8 cellular contexts compared by ENCODE assay signal in the genomic region with DNA sequence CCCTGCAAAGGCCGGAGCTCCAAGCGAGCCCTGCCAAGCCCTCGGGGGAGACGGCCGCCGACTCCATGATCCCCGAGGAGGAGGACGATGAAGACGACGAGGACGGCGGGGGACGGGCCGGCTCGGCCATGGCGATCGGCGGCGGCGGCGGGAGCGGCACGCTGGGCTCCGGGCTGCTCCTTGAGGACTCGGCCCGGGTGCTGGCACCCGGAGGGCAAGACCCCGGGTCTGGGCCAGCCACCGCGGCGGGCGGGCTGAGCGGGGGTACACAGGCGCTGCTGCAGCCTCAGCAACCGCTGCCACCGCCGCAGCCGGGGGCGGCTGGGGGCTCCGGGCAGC. TPM values are rescaled to one million over a fixed set of nuclear protein-coding genes. Genes with fewer than 3 reads are reported as not detected.
DNase-seq lines count a peak whose midpoint lies in the region; ATAC-seq and TF ChIP-seq lines count a peak whose summit lies in the region.
"Not testable (repeated sequence)": the region's sequence is repeated elsewhere in the genome, so short reads cannot be mapped to it uniquely, and the experiment has no call there.

No MANE protein-coding gene starts in this region.

- intact Hi-C loops in left ventricle myocardium inferior (cut with micrococcal nuclease): loop anchor here (10.0 kb wide), 1 partner anchor 94 kb away; no protein-coding TSS in a partner anchor

- not testable (repeated sequence) for ATAC-seq in activated T-helper 17 cell treated with anti-CD3 and anti-CD28 coated beads, Interleukin-2, amount 50 U/mL, for 72 hours (replicated peaks)

- peaks cover 40 to 58% (median 54%) of the 10 kb centered on the region in 10 experiments for H3K4me1 ChIP-seq in BLaER1 treated with 17β-estradiol and CSF1 and Interleukin-3, amounts not matched to agents 10 nM and 100 nM
- H3K4me1 ChIP-seq in ectodermal cell (ENCODE audit: control insufficient read depth, insufficient read depth, low read length): not testable (repeated sequence)
- peaks cover 77% of the 10 kb centered on the region for H3K4me1 ChIP-seq in left ventricle myocardium inferior
- H3K4me1 ChIP-seq in mesodermal cell (ENCODE audit: control insufficient read depth, insufficient read depth, low read length, poor library complexity, severe bottlenecking): peaks cover 16% of the 10 kb centered on the region
- H3K4me1 ChIP-seq in rectal smooth muscle tissue (ENCODE audit: control insufficient read depth, insufficient read depth, low read length): peaks cover 37% of the 10 kb centered on the region
- peaks cover 0 to 46% (median 36%) of the 10 kb centered on the region in 4 donors for H3K4me1 ChIP-seq in tibial nerve

- H3K36me3 ChIP-seq in BLaER1 treated with 17β-estradiol and CSF1 and Interleukin-3, amounts not matched to agents 10 nM and 100 nM: peaks cover under 1 to 13% (median 10%) of the 10 kb centered on the region in 11 experiments; a peak in 12 of 22 replicates
- not testable (repeated sequence) for H3K36me3 ChIP-seq in ectodermal cell (ENCODE audit: control insufficient read depth, insufficient read depth, low read length); left ventricle myocardium inferior; mesodermal cell (ENCODE audit: control insufficient read depth, insufficient read depth, low read length); rectal smooth muscle tissue (ENCODE audit: control insufficient read depth, insufficient read depth, low read length)
- peaks cover 0 to 11% (median 0%) of the 10 kb centered on the region in 3 donors for H3K36me3 ChIP-seq in tibial nerve

- peaks cover 38% of the 10 kb centered on the region for H3K4me1 Mint-ChIP-seq in activated T-helper 17 cell treated with anti-CD3 and anti-CD28 coated beads, Interleukin-2, amount 50 U/mL, for 72 hours

- H4K20me1 ChIP-seq in BLaER1 treated with 17β-estradiol and CSF1 and Interleukin-3, amounts not matched to agents 10 nM and 100 nM: peaks cover 11 to 44% (median 32%) of the 10 kb centered on the region in 11 experiments; a peak in 18 of 22 replicates

- peaks cover 0 to 19% (median 6%) of the 10 kb centered on the region in 11 experiments; a peak in 8 of 22 replicates for H3K27me3 ChIP-seq in BLaER1 treated with 17β-estradiol and CSF1 and Interleukin-3, amounts not matched to agents 10 nM and 100 nM
- H3K27me3 ChIP-seq in ectodermal cell (ENCODE audit: control insufficient read depth, insufficient read depth, low read length, poor library complexity, severe bottlenecking): peaks cover 53% of the 10 kb centered on the region
- not testable (repeated sequence) for H3K27me3 ChIP-seq in left ventricle myocardium inferior (ENCODE audit: low read depth); rectal smooth muscle tissue (ENCODE audit: control insufficient read depth, insufficient read depth, low read length); tibial nerve

- not testable (repeated sequence) for H3K27ac Mint-ChIP-seq in activated T-helper 17 cell treated with anti-CD3 and anti-CD28 coated beads, Interleukin-2, amount 50 U/mL, for 72 hours

- H3K4me2 ChIP-seq in BLaER1 treated with 17β-estradiol and CSF1 and Interleukin-3, amounts not matched to agents 10 nM and 100 nM: peak overlapping the region; percentile 88 to 99 (median 94); a peak in 20 of 22 replicates

- not testable (repeated sequence) for H3K27me3 Mint-ChIP-seq in activated T-helper 17 cell treated with anti-CD3 and anti-CD28 coated beads, Interleukin-2, amount 50 U/mL, for 72 hours

- not testable (repeated sequence) for H3K9me3 ChIP-seq in BLaER1 treated with 17β-estradiol and CSF1 and Interleukin-3, amounts not matched to agents 10 nM and 100 nM (replicated peaks in 1 of 11); ectodermal cell (ENCODE audit: control insufficient read depth, low read length); left ventricle myocardium inferior (replicated peaks); mesodermal cell (ENCODE audit: control insufficient read depth, low read length); tibial nerve

- not testable (repeated sequence) for H3K9me3 Mint-ChIP-seq in activated T-helper 17 cell treated with anti-CD3 and anti-CD28 coated beads, Interleukin-2, amount 50 U/mL, for 72 hours

- peak overlapping the region; percentile 78 to 99 (median 96) for H3K27ac ChIP-seq in BLaER1 treated with 17β-estradiol and CSF1 and Interleukin-3, amounts not matched to agents 10 nM and 100 nM
- not testable (repeated sequence) for H3K27ac ChIP-seq in ectodermal cell (ENCODE audit: insufficient read depth, low read depth, low read length, poor library complexity, severe bottlenecking); mesodermal cell (ENCODE audit: low read depth, low read length, severe bottlenecking)
- H3K27ac ChIP-seq in left ventricle myocardium inferior (replicated peaks) (peak overlapping the region; percentile 98), rectal smooth muscle tissue (ENCODE audit: low read depth, low read length) (peak overlapping the region; percentile 100), tibial nerve (peak overlapping the region; percentile 95 to 100 (median 98))

- TF ChIP-seq CTCF in LNCaP clone FGC (IDR thresholded peaks at IDR 0.05; ENCODE audit: control insufficient read depth, extremely low read depth, insufficient read depth); left ventricle myocardium inferior (IDR thresholded peaks at IDR 0.05; ENCODE audit: borderline replicate concordance); tibial nerve (IDR thresholded peaks at IDR 0.05): not testable (repeated sequence)

- H3K4me3 ChIP-seq in BLaER1 treated with 17β-estradiol and CSF1 and Interleukin-3, amounts not matched to agents 10 nM and 100 nM: peak overlapping the region; percentile 88 to 98 (median 92)
- H3K4me3 ChIP-seq in LNCaP clone FGC (ENCODE audit: low read depth, low read length): peak overlapping the region; percentile 84
- H3K4me3 ChIP-seq in ectodermal cell (ENCODE audit: insufficient read depth, low read depth, low read length): peak overlapping the region; percentile 87
- H3K4me3 ChIP-seq in left ventricle myocardium inferior: peak overlapping the region; percentile 88
- peak overlapping the region; percentile 82 for H3K4me3 ChIP-seq in mesodermal cell (ENCODE audit: extremely low read depth, insufficient read depth, low read length, poor library complexity, severe bottlenecking)
- H3K4me3 ChIP-seq in rectal smooth muscle tissue (ENCODE audit: low read length): peak overlapping the region; percentile 96
- peak overlapping the region; percentile 70 to 97 (median 83) for H3K4me3 ChIP-seq in tibial nerve

- H3K9ac ChIP-seq in BLaER1 treated with 17β-estradiol and CSF1 and Interleukin-3, amounts not matched to agents 10 nM and 100 nM: peak overlapping the region; percentile 90 to 100 (median 96)
- peak overlapping the region; percentile 26 for H3K9ac ChIP-seq in rectal smooth muscle tissue (ENCODE audit: low read length)

- peak overlapping the region; percentile 86 for H3K4me3 Mint-ChIP-seq in activated T-helper 17 cell treated with anti-CD3 and anti-CD28 coated beads, Interleukin-2, amount 50 U/mL, for 72 hours

- not testable (repeated sequence) for TF ChIP-seq EP300 in tibial nerve (IDR thresholded peaks at IDR 0.05)

- peaks cover 47% of the 10 kb centered on the region for H3K36me3 Mint-ChIP-seq in activated T-helper 17 cell treated with anti-CD3 and anti-CD28 coated beads, Interleukin-2, amount 50 U/mL, for 72 hours (ENCODE audit: low read depth)

- not testable (repeated sequence) for TF ChIP-seq POLR2A in tibial nerve (IDR thresholded peaks at IDR 0.05)

- not testable (repeated sequence) for DNase-seq in LNCaP clone FGC (ENCODE audit: low read depth); left ventricle myocardium inferior; tibial nerve (ENCODE audit: low spot score in 2 of 2)

- WGBS in ectodermal cell, 2 experiments: 0 to 1% methylated on average over 17 to 20 of the region's 40 CpGs
- WGBS in mesodermal cell (ENCODE audit: insufficient coverage in 2 of 2), 2 experiments: no CpG with 5 or more reads among the region's 40 CpGs
- no CpG with 5 or more reads among the region's 40 CpGs for WGBS in tibial nerve, 2 donors

RNA-seq across cellular contexts. Expression of a gene that starts 0.6 kb away (rescaled TPM):
- 10 to 100 TPM; 10.4 to 21.3 TPM for total RNA-seq in activated T-helper 17 cell treated with anti-CD3 and anti-CD28 coated beads, Interleukin-2, amount 50 U/mL, for 72 hours
- 15.2 TPM for polyA plus RNA-seq in ectodermal cell (2013, experiment 1 of 4)
- polyA plus RNA-seq in ectodermal cell (2013, experiment 2 of 4): 14.1 TPM
- 13.3 TPM for polyA plus RNA-seq in ectodermal cell (2013, experiment 3 of 4)
- polyA plus RNA-seq in ectodermal cell (2013, experiment 4 of 4): 14.3 TPM
- 34.8 TPM for total RNA-seq in left ventricle myocardium inferior
- polyA plus RNA-seq in mesodermal cell (2013, experiment 1 of 2): 16.7 TPM
- 14.7 TPM for polyA plus RNA-seq in mesodermal cell (2013, experiment 2 of 2)
- total RNA-seq in tibial nerve: 100 to 1,000 TPM; 146 to 200 (median 166) TPM
